Comparison of ENCODE assay signal across 8 cellular contexts in the genomic region with DNA sequence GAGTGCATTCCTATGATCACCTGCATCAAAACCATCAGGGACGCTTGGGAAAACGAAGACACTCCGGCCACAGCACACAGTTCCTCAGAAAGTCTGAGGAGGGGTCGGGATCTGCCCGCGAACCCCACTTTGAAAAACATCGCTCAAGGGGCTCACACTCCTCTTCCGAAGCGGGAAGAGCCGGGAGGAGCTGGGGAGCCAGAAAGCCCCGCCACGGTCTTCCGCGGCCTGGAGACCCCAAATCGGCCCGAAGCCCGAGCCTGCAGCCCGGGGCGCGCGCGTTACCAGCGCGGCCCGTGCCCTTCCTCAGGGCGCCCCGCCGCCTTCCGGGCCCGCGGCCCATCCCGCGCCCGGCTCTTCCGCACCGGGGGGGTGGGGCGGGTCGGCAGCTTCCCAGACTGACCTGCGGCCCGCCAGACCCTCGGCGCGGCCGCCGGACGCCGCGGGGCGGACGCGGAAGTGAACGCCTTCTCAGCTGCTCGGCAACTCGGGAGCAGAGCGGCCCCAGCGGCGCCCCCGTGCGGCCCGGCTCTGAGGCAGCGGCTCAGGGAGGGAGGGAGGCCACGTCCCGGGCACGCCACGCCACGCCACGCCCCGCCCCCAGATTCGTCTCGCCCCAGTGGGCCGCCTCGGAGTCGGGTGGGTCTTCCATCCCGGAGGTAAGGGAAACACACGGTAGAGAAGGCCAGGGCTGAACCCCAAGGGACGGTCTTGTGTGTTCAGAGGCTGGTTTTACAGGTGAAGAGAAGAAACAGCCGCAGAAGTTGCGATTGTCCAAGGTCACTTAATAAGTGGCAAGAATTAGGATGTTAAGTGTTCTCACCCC. TPM values are rescaled to one million over a fixed set of nuclear protein-coding genes. Genes with fewer than 3 reads are reported as not detected.
DNase-seq lines count a peak whose midpoint lies in the region; ATAC-seq and TF ChIP-seq lines count a peak whose summit lies in the region.

A gene (minus strand): TSS at position 461 of the 826 bp plus-strand sequence. CDS start 3,052 bp downstream, outside the sequence.

- 1% methylated on average over 14 of the region's 78 CpGs; no CpG with 5 or more reads in 1 of the 2 experiments for WGBS in IMR-90 (ENCODE audit: extremely low coverage in 2 of 2, insufficient read length in 1 of 2), 2 experiments

- H3K4me3 ChIP-seq in IMR-90 (ENCODE audit: insufficient read depth, low read depth, low read length): peak within 1 kb of the TSS; percentile 86
- peak within 1 kb of the TSS; percentile 78 for H3K4me3 ChIP-seq in PC-9
- H3K4me3 ChIP-seq in mucosa of rectum (ENCODE audit: low read length in 2 of 2): peak within 1 kb of the TSS; percentile 69 to 89

- H3K9me2 ChIP-seq in PC-9 (ENCODE audit: insufficient read depth): no peaks in the 10 kb centered on the region; the same call in 1 of the 2 replicates

- H2BK5ac ChIP-seq in IMR-90 (ENCODE audit: low read depth, low read length, poor library complexity, severe bottlenecking): peak within 1 kb of the TSS; percentile 65

- H2BK120ac ChIP-seq in IMR-90 (ENCODE audit: low read depth, low read length): peak within 1 kb of the TSS; percentile 74

- POLR2A ChIA-PET in IMR-90 (lab: Charles Lee; ENCODE audit: unreplicated experiment): interaction anchor here (0.6 kb wide), 1 partner anchor 189 kb away, joined by 3 read pairs; no protein-coding TSS in a partner anchor
- POLR2A ChIA-PET in PC-9 (lab: Charles Lee; ENCODE audit: unreplicated experiment): interaction anchor here (0.7 kb wide), 1 partner anchor 153 kb away, joined by 3 read pairs; no protein-coding TSS in a partner anchor

- H3K79me2 ChIP-seq in PC-9 (ENCODE audit: low read depth): peaks cover 12% of the 10 kb centered on the region; the same call in 1 of the 2 replicates

- CTCF ChIA-PET in IMR-90 (lab: Yijun Ruan, JAX) (interaction anchor here (0.6 to 1.5 kb wide), 8 partner anchors 10 to 536 kb away, joined by 3 to 6 read pairs (median 3); no protein-coding TSS in a partner anchor), PC-9 (lab: Charles Lee) (interaction anchor here (0.6 to 0.7 kb wide), 2 partner anchors 17 to 171 kb away, joined by 3 read pairs; a partner anchor contains a TSS)

- 0 out of 2 replicates have a peak, but pooled peaks cover 2% of the 10 kb centered on the region for H3K4me1 ChIP-seq in IMR-90 (ENCODE audit: control insufficient read depth, insufficient read depth, low read length)
- H3K4me1 ChIP-seq in PC-9 (replicated peaks; ENCODE audit: insufficient read depth): peaks cover 15% of the 10 kb centered on the region; the same call in 1 of the 2 replicates
- peaks cover 6% of the 10 kb centered on the region in 2 donors for H3K4me1 ChIP-seq in mucosa of rectum (ENCODE audit: control insufficient read depth in 2 of 2, insufficient read depth in 2 of 2, low read length in 2 of 2)

- peak within 1 kb of the TSS; percentile 85 for H3K56ac ChIP-seq in IMR-90 (ENCODE audit: extremely low read depth, insufficient read depth, low read length)

- H3K4me2 ChIP-seq in IMR-90 (ENCODE audit: low read depth, low read length) (peak within 1 kb of the TSS; percentile 94), PC-9 (peak within 1 kb of the TSS; percentile 90)

- in situ Hi-C loops in IMR-90 (cut with MboI; ENCODE audit: low sequenced_read_pairs): no loop called here

- H2AK9ac ChIP-seq in IMR-90 (replicated peaks; ENCODE audit: low read depth, low read length, poor library complexity): peak within 1 kb of the TSS; percentile 96

- no peak within 1 kb of the TSS; the same call in 1 of the 2 replicates for H2BK20ac ChIP-seq in IMR-90 (ENCODE audit: low read depth, low read length)

- peak within 1 kb of the TSS; percentile 94 for H3K4ac ChIP-seq in IMR-90 (ENCODE audit: low read depth, low read length)

- H4K20me1 ChIP-seq in IMR-90 (ENCODE audit: insufficient read depth, low read length) (no peaks in the 10 kb centered on the region; the same call in 1 of the 2 replicates), PC-9 (ENCODE audit: insufficient read depth) (no peaks in the 10 kb centered on the region)

- TF ChIP-seq POLR2A in IMR-90 (IDR thresholded peaks at IDR 0.05; ENCODE audit: low read depth, low read length) (peak; percentile 64), erythroblast (IDR thresholded peaks at IDR 0.05; ENCODE audit: low read length) (peak; percentile 72)

- no TSS peak for BruUV-seq in IMR-90 (replicated peaks; lab: Mats Ljungman, UMichigan)
- TSS peak; percentile 69 for BruUV-seq in PC-9 (replicated peaks; lab: Mats Ljungman, UMichigan)

- H4K5ac ChIP-seq in IMR-90 (ENCODE audit: low read depth, low read length): peak within 1 kb of the TSS; percentile 98

- no peaks in the 10 kb centered on the region for H3K9me3 ChIP-seq in IMR-90 (ENCODE audit: control insufficient read depth, insufficient read depth, low read length)
- H3K9me3 ChIP-seq in PC-9 (ENCODE audit: insufficient read depth, low read depth): no peaks in the 10 kb centered on the region
- H3K9me3 ChIP-seq in mucosa of rectum (ENCODE audit: control insufficient read depth in 2 of 2, low read length in 2 of 2): no peaks in the 10 kb centered on the region

- peaks cover 4% of the 10 kb centered on the region; the same call in 1 of the 2 replicates for H3K36me3 ChIP-seq in IMR-90 (ENCODE audit: control insufficient read depth, insufficient read depth, low read length)
- no peaks in the 10 kb centered on the region for H3K36me3 ChIP-seq in PC-9 (ENCODE audit: low read depth)
- H3K36me3 ChIP-seq in mucosa of rectum (ENCODE audit: control insufficient read depth in 2 of 2, insufficient read depth in 2 of 2, low read length in 2 of 2): peaks cover 0 to 2% of the 10 kb centered on the region in 2 donors

- dilution Hi-C loops in IMR-90 (cut with HindIII; ENCODE audit: low sequenced_read_pairs, unreplicated experiment): no loop called here

- peak within 1 kb of the TSS; percentile 13; the same call in 1 of the 3 replicates for H2BK15ac ChIP-seq in IMR-90 (ENCODE audit: low read depth, low read length)

- H3K27ac ChIP-seq in IMR-90 (ENCODE audit: insufficient read depth, low read length) (peak within 1 kb of the TSS; percentile 75), PC-9 (peak within 1 kb of the TSS; percentile 24; the same call in 1 of the 2 replicates), mucosa of rectum (ENCODE audit: low read depth in 2 of 2, low read length in 2 of 2) (peak within 1 kb of the TSS; percentile 70 to 72)

- peaks cover 14 to 16% of the 10 kb centered on the region in 2 experiments for H3K79me1 ChIP-seq in IMR-90 (ENCODE audit: low read depth in 1 of 2, low read length in 2 of 2)

- peak within 1 kb of the TSS; percentile 98 for H3K23ac ChIP-seq in IMR-90 (ENCODE audit: low read depth, low read length)

- H3K27me3 ChIP-seq in IMR-90 (ENCODE audit: control insufficient read depth, insufficient read depth, low read length) (peaks cover 13% of the 10 kb centered on the region), PC-9 (ENCODE audit: insufficient read depth, low read depth) (no peaks in the 10 kb centered on the region), mucosa of rectum (ENCODE audit: control insufficient read depth in 2 of 2, insufficient read depth in 2 of 2, low read length in 2 of 2) (no peaks in the 10 kb centered on the region)

- peak within 1 kb of the TSS; percentile 95 for H3K14ac ChIP-seq in IMR-90 (replicated peaks; ENCODE audit: low read depth, low read length)

- intact Hi-C loops in IMR-90 (cut with micrococcal nuclease) (no loop called here), PC-9 (cut with micrococcal nuclease; ENCODE audit: unreplicated experiment) (no loop called here)

- peak; percentile 25 for DNase-seq in DMS153 treated with DMSO at 0.1 percent for 48 hours (lab: John Stamatoyannopoulos, UW; ENCODE audit: unreplicated experiment)
- DNase-seq in IMR-90: peak; percentile 80
- peak; percentile 68 to 90 for DNase-seq in PC-9
- DNase-seq in activated T-cell treated with anti-CD3 and anti-CD28 coated beads, Interleukin-2, amount 50 U/mL, for 1 hour: peak; percentile 93
- DNase-seq in erythroblast (lab: John Stamatoyannopoulos, UW): peak; percentile 90 to 93
- peak; percentile 95 for DNase-seq in stimulated activated CD8-positive, alpha-beta memory T cell treated with anti-CD3 and anti-CD28 coated beads, Interleukin-4, amount 100 ng/mL, for 48 hours

- H3K18ac ChIP-seq in IMR-90 (ENCODE audit: low read depth, low read length): peak within 1 kb of the TSS; percentile 92

- H3K9ac ChIP-seq in IMR-90 (ENCODE audit: low read depth, low read length) (peak within 1 kb of the TSS; percentile 92), mucosa of rectum (ENCODE audit: low read depth in 1 of 2, low read length in 2 of 2) (peak within 1 kb of the TSS; percentile 89 to 92)

- no peaks in the 10 kb centered on the region for H3F3A ChIP-seq in PC-9 (ENCODE audit: insufficient read depth, low read depth)

- peak; percentile 63 for TF ChIP-seq RAD21 in IMR-90 (IDR thresholded peaks at IDR 0.05; ENCODE audit: low read length)

- peak; percentile 99 for ATAC-seq in GM21528 (IDR thresholded peaks at IDR 0.05; ENCODE audit: low FRiP score, unreplicated experiment)
- ATAC-seq in IMR-90 (ENCODE audit: low read depth): peak; percentile 99

- TF ChIP-seq CTCF in IMR-90 (conservative IDR thresholded peaks at IDR 0.05; ENCODE audit: low read depth, low read length) (peak; percentile 93), PC-9 (conservative IDR thresholded peaks at IDR 0.05) (peak; percentile 72)

- peak within 1 kb of the TSS; percentile 97 to 99 for H4K8ac ChIP-seq in IMR-90 (ENCODE audit: low read depth in 2 of 2, low read length in 2 of 2)

- H3K9me1 ChIP-seq in IMR-90 (ENCODE audit: insufficient read depth, low read length): peaks cover 6% of the 10 kb centered on the region

- H2AK5ac ChIP-seq in IMR-90 (ENCODE audit: low read depth, low read length): peak within 1 kb of the TSS; percentile 20

- H4K91ac ChIP-seq in IMR-90 (ENCODE audit: insufficient read depth, low read depth, low read length): peak within 1 kb of the TSS; percentile 91

- H2AFZ ChIP-seq in IMR-90 (replicated peaks; ENCODE audit: low read length, poor library complexity): peak within 1 kb of the TSS; percentile 95
- peak within 1 kb of the TSS; percentile 91 for H2AFZ ChIP-seq in PC-9

TF ChIP-seq in IMR-90, 13 proteins besides CTCF, POLR2A, EP300 and RAD21 (continues in another document):
- TF ChIP-seq RCOR1 (IDR thresholded peaks at IDR 0.05; ENCODE audit: insufficient replicate concordance, low read length): peak; percentile 40
- no peak for TF ChIP-seq NFE2L2 (IDR thresholded peaks at IDR 0.05; ENCODE audit: low read depth, low read length)
- TF ChIP-seq SMC3 (IDR thresholded peaks at IDR 0.05; ENCODE audit: low read depth, low read length): peak; percentile 61
- TF ChIP-seq RFX5 (IDR thresholded peaks at IDR 0.05; ENCODE audit: low read depth, low read length): no peak
- no peak for TF ChIP-seq FOS (IDR thresholded peaks at IDR 0.05; ENCODE audit: low read depth, low read length)
- TF ChIP-seq MAZ (IDR thresholded peaks at IDR 0.05; ENCODE audit: borderline replicate concordance, low read depth, low read length): peak; percentile 94
- no peak for TF ChIP-seq BHLHE40 (IDR thresholded peaks at IDR 0.05; ENCODE audit: low read depth, low read length)

RNA-seq across cellular contexts. Expression of the gene that starts here (rescaled TPM):
- total RNA-seq in IMR-90 (2012; rRNA removed): 10.4 and 12.8 TPM in 2 replicates
- polyA plus RNA-seq in IMR-90 (2012; rRNA removed): 6.7 and 7.1 TPM in 2 replicates
- 3.7 and 4.3 TPM in 2 replicates for polyA plus RNA-seq in IMR-90 (2012; cell fraction: cytosol; rRNA removed)
- 5.6 and 8.1 TPM in 2 replicates for polyA plus RNA-seq in IMR-90 (2012; cell fraction: nucleus; rRNA removed; ENCODE audit: low replicate concordance)
- 19.6 and 24.0 TPM in 2 replicates for total RNA-seq in PC-9 (2021)

Comparison
In these comparisons a context has a peak if more than half of its experiments do, and no peak if none do; other contexts are left out.
1. Peak in every context shown above with its lines: DNase-seq, ATAC-seq, H3K4me3 ChIP-seq and H3K27ac ChIP-seq.
2. DNase-seq: peak in every context shown above with its lines; median percentile 95 in stimulated activated CD8-positive, alpha-beta memory T cell treated with anti-CD3 and anti-CD28 coated beads, Interleukin-4, amount 100 ng/mL, for 48 hours; 93 in activated T-cell treated with anti-CD3 and anti-CD28 coated beads, Interleukin-2, amount 50 U/mL, for 1 hour; 92 in erythroblast; 80 in IMR-90; 79 in PC-9; 25 in DMS153 treated with DMSO at 0.1 percent for 48 hours.
3. H3K27ac ChIP-seq: peak in every context shown above with its lines; median percentile 75 in IMR-90; 71 in mucosa of rectum; 24 in PC-9.